In genomic region chr11:795638-796564, GRCh38 we compare ENCODE assay signal across 8 cellular contexts. TPM values are rescaled to one million over a fixed set of nuclear protein-coding genes. Genes with fewer than 3 reads are reported as not detected.
A peak's percentile ranks its signal among the peaks of the same experiment; 100 is the strongest.
DNase-seq lines count a peak whose midpoint lies in the region; ATAC-seq and TF ChIP-seq lines count a peak whose summit lies in the region.

No MANE protein-coding gene starts in this region.

- peak; percentile 64 for ATAC-seq in DND-41 (ENCODE audit: insufficient read depth, low read depth)
- peak; percentile 25 for ATAC-seq in HG03460 (IDR thresholded peaks at IDR 0.05; ENCODE audit: unreplicated experiment)
- ATAC-seq in omental fat pad (ENCODE audit: low FRiP score) = peak; percentile 63
- ATAC-seq in HG03442 (IDR thresholded peaks at IDR 0.05; ENCODE audit: unreplicated experiment) = no peak

- peak overlapping the region; percentile 66 for H3K27ac Mint-ChIP-seq in activated T-helper 2 cell treated with anti-CD3 and anti-CD28 coated beads, Interferon-gamma antibody, Interleukin-2, Interleukin-4, amounts not matched to agents 10 μg/mL and 5 μg/mL and 100 μg/mL, durations not matched to agents 14 hours and 24 hours and 36 hours

- H3K4me3 ChIP-seq in DND-41 (ENCODE audit: low read depth in 1 of 2, low read length in 2 of 2) = peak overlapping the region; percentile 67 to 98; a peak in 3 of 4 replicates
- H3K4me3 ChIP-seq in fibroblast of villous mesenchyme (ENCODE audit: low read depth, low read length) = peak overlapping the region; percentile 74
- H3K4me3 ChIP-seq in thymus (ENCODE audit: low read length) = peak overlapping the region; percentile 82

- H3K9me3 ChIP-seq in DND-41 (ENCODE audit: insufficient read depth, low read length, severe bottlenecking) (no peaks in the 10 kb centered on the region), thymus (ENCODE audit: control insufficient read depth) (no peaks in the 10 kb centered on the region)

- H3K27me3 ChIP-seq in DND-41 (ENCODE audit: insufficient read depth, low read length, poor library complexity) (no peaks in the 10 kb centered on the region), thymus (ENCODE audit: control insufficient read depth, insufficient read depth) (no peaks in the 10 kb centered on the region)

- H3K79me2 ChIP-seq in DND-41 (ENCODE audit: insufficient read depth, low read length) = peaks cover 20% of the 10 kb centered on the region

- H3K4me1 Mint-ChIP-seq in activated T-helper 2 cell treated with anti-CD3 and anti-CD28 coated beads, Interferon-gamma antibody, Interleukin-2, Interleukin-4, amounts not matched to agents 10 μg/mL and 5 μg/mL and 100 μg/mL, durations not matched to agents 14 hours and 24 hours and 36 hours (ENCODE audit: low read depth) = peaks cover 7% of the 10 kb centered on the region

- peaks cover 54% of the 10 kb centered on the region for H4K20me1 ChIP-seq in DND-41 (ENCODE audit: insufficient read depth, low read length)

- no peaks in the 10 kb centered on the region for H3K27me3 Mint-ChIP-seq in activated T-helper 2 cell treated with anti-CD3 and anti-CD28 coated beads, Interferon-gamma antibody, Interleukin-2, Interleukin-4, amounts not matched to agents 10 μg/mL and 5 μg/mL and 100 μg/mL, durations not matched to agents 14 hours and 24 hours and 36 hours (ENCODE audit: low read depth)

- WGBS in thymus = 5% methylated on average over 25 of the region's 25 CpGs

- H3K36me3 ChIP-seq in DND-41 (ENCODE audit: insufficient read depth, low read length) = peaks cover 50% of the 10 kb centered on the region
- peaks cover 54% of the 10 kb centered on the region for H3K36me3 ChIP-seq in thymus (ENCODE audit: control insufficient read depth, insufficient read depth)

- H3K4me3 Mint-ChIP-seq in activated T-helper 2 cell treated with anti-CD3 and anti-CD28 coated beads, Interferon-gamma antibody, Interleukin-2, Interleukin-4, amounts not matched to agents 10 μg/mL and 5 μg/mL and 100 μg/mL, durations not matched to agents 14 hours and 24 hours and 36 hours (ENCODE audit: low read depth) = peak overlapping the region; percentile 90

- H3K4me2 ChIP-seq in DND-41 (ENCODE audit: insufficient read depth, low read length) = peak overlapping the region; percentile 97

- H3K9me3 Mint-ChIP-seq in activated T-helper 2 cell treated with anti-CD3 and anti-CD28 coated beads, Interferon-gamma antibody, Interleukin-2, Interleukin-4, amounts not matched to agents 10 μg/mL and 5 μg/mL and 100 μg/mL, durations not matched to agents 14 hours and 24 hours and 36 hours = no peaks in the 10 kb centered on the region

- H2AFZ ChIP-seq in DND-41 (ENCODE audit: low read depth, low read length) = peak overlapping the region; percentile 37; the same call in 1 of the 2 replicates

- DNase-seq in DND-41 (peak; percentile 86), RPMI7951 (ENCODE audit: low read depth) (peak; percentile 88), fibroblast of villous mesenchyme (ENCODE audit: low read depth) (peak; percentile 89), omental fat pad (ENCODE audit: low spot score) (no peak)
- peak; percentile 77 for DNase-seq in activated T-helper 2 cell treated with anti-CD3 and anti-CD28 coated beads, Interferon-gamma antibody, Interleukin-2, Interleukin-4, amounts not matched to agents 10 μg/mL and 5 μg/mL and 100 μg/mL, durations not matched to agents 14 hours and 24 hours and 36 hours (ENCODE audit: low spot score)

- peak overlapping the region; percentile 86 for H3K9ac ChIP-seq in DND-41 (ENCODE audit: low read depth, low read length)

- H3K36me3 Mint-ChIP-seq in activated T-helper 2 cell treated with anti-CD3 and anti-CD28 coated beads, Interferon-gamma antibody, Interleukin-2, Interleukin-4, amounts not matched to agents 10 μg/mL and 5 μg/mL and 100 μg/mL, durations not matched to agents 14 hours and 24 hours and 36 hours (ENCODE audit: low read depth) = peaks cover 18% of the 10 kb centered on the region

- intact Hi-C loops in activated T-helper 2 cell treated with anti-CD3 and anti-CD28 coated beads, Interferon-gamma antibody, Interleukin-2, Interleukin-4, amounts not matched to agents 10 μg/mL and 5 μg/mL and 100 μg/mL, durations not matched to agents 14 hours and 24 hours and 36 hours (cut with micrococcal nuclease) = loop anchor here (1.0 to 2.0 kb wide), 2 partner anchors 19 to 49 kb away; partner anchors contain the start of genes GATD1 and TALDO1

- peak; percentile 5 for TF ChIP-seq CTCF in DND-41 (IDR thresholded peaks at IDR 0.05; ENCODE audit: borderline replicate concordance, extremely low read depth, low read length, poor library complexity, severe bottlenecking)
- no peak for TF ChIP-seq CTCF in fibroblast of villous mesenchyme (IDR thresholded peaks at IDR 0.05; ENCODE audit: insufficient read depth, low read depth, low read length)
- TF ChIP-seq CTCF in omental fat pad (IDR thresholded peaks at IDR 0.05) = no peak

- H3K27ac ChIP-seq in DND-41 (ENCODE audit: low read length) = peak overlapping the region; percentile 84
- H3K27ac ChIP-seq in thymus (ENCODE audit: low read depth) = peak overlapping the region; percentile 92

- H3K4me1 ChIP-seq in DND-41 (ENCODE audit: insufficient read depth, low read length) = peaks cover 37% of the 10 kb centered on the region
- H3K4me1 ChIP-seq in thymus (ENCODE audit: control insufficient read depth, insufficient read depth, low read length) = peaks cover 23% of the 10 kb centered on the region

RNA-seq across cellular contexts. Expression of gene SLC25A22, which starts 2.2 kb away (rescaled TPM):
- 9.5 and 12.7 TPM in 2 replicates for total RNA-seq in RPMI7951 (2014; rRNA removed; shearing (Covaris generic))
- 58.7 and 64.5 TPM in 2 replicates for total RNA-seq in activated T-helper 2 cell treated with anti-CD3 and anti-CD28 coated beads, Interferon-gamma antibody, Interleukin-2, Interleukin-4, amounts not matched to agents 10 μg/mL and 5 μg/mL and 100 μg/mL, durations not matched to agents 14 hours and 24 hours and 36 hours
- total RNA-seq in fibroblast of villous mesenchyme (12.6 and 16.8 TPM in 2 replicates), omental fat pad (10 to 100 TPM in 3 of 4 donors, 1 to 10 TPM in 1; 7.5 to 21.9 (median 12.7) TPM)
- polyA plus RNA-seq in thymus = 11.8 TPM

RNA-seq across cellular contexts. Expression of gene CEND1, which starts 6.0 kb away (rescaled TPM):
- total RNA-seq in RPMI7951 (2014; rRNA removed; shearing (Covaris generic)) = 0.12 TPM in 1 of 2 replicates, not detected in the other
- total RNA-seq in activated T-helper 2 cell treated with anti-CD3 and anti-CD28 coated beads, Interferon-gamma antibody, Interleukin-2, Interleukin-4, amounts not matched to agents 10 μg/mL and 5 μg/mL and 100 μg/mL, durations not matched to agents 14 hours and 24 hours and 36 hours = 2.2 and 2.6 TPM in 2 replicates
- total RNA-seq in fibroblast of villous mesenchyme (0.43 and 0.64 TPM in 2 replicates), omental fat pad (not detected)
- polyA plus RNA-seq in thymus = 0.25 TPM

RNA-seq across cellular contexts. Expression of gene PIDD1, which starts 9.1 kb away (rescaled TPM):
- 4.9 and 5.4 TPM in 2 replicates for total RNA-seq in RPMI7951 (2014; rRNA removed; shearing (Covaris generic))
- total RNA-seq in activated T-helper 2 cell treated with anti-CD3 and anti-CD28 coated beads, Interferon-gamma antibody, Interleukin-2, Interleukin-4, amounts not matched to agents 10 μg/mL and 5 μg/mL and 100 μg/mL, durations not matched to agents 14 hours and 24 hours and 36 hours = 27.3 and 27.6 TPM in 2 replicates
- total RNA-seq in fibroblast of villous mesenchyme (5.5 and 7.8 TPM in 2 replicates), omental fat pad (10 to 100 TPM in 1 of 4 donors, 1 to 10 TPM in 3; 7.1 to 22.9 (median 8.3) TPM)
- 46.0 TPM for polyA plus RNA-seq in thymus

RNA-seq across cellular contexts. Expression of gene RPLP2, which starts 13.9 kb away (rescaled TPM):
- 886 and 920 TPM in 2 replicates for total RNA-seq in RPMI7951 (2014; rRNA removed; shearing (Covaris generic))
- 2,210 and 2,217 TPM in 2 replicates for total RNA-seq in activated T-helper 2 cell treated with anti-CD3 and anti-CD28 coated beads, Interferon-gamma antibody, Interleukin-2, Interleukin-4, amounts not matched to agents 10 μg/mL and 5 μg/mL and 100 μg/mL, durations not matched to agents 14 hours and 24 hours and 36 hours
- 220 and 278 TPM in 2 replicates for total RNA-seq in fibroblast of villous mesenchyme
- total RNA-seq in omental fat pad = 1,000 to 10,000 TPM in 1 of 4 donors, 100 to 1,000 TPM in 3; 555 to 1,150 (median 858) TPM
- polyA plus RNA-seq in thymus = 2,667 TPM

RNA-seq across cellular contexts. Expression of gene GATD1, which starts 18.6 kb away (rescaled TPM):
- 19.8 and 23.5 TPM in 2 replicates for total RNA-seq in RPMI7951 (2014; rRNA removed; shearing (Covaris generic))
- total RNA-seq in activated T-helper 2 cell treated with anti-CD3 and anti-CD28 coated beads, Interferon-gamma antibody, Interleukin-2, Interleukin-4, amounts not matched to agents 10 μg/mL and 5 μg/mL and 100 μg/mL, durations not matched to agents 14 hours and 24 hours and 36 hours = 68.0 and 75.2 TPM in 2 replicates
- total RNA-seq in fibroblast of villous mesenchyme = 26.3 and 44.8 TPM in 2 replicates
- 10 to 100 TPM; 12.5 to 19.8 (median 15.1) TPM for total RNA-seq in omental fat pad
- 31.2 TPM for polyA plus RNA-seq in thymus
